13 cellular contexts compared by ENCODE assay signal in the genomic region with DNA sequence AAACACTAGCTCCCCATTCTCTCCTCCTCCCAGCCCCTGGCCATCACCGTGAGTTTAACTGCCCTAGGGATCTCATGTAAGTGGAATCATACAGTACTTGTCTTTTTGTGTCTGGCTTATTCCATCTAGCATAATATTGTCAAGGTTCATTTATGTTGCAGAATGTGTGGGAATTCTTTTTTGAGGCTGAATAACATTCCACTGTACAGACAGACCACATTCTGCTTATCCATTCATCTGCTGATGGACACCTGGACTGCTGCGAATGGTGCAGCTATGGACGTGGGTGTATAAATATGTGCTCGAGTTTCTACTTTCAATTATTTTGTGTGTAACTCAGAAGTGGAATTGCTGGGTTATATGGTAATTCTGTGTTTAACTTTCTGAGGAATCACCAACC.
A peak's percentile ranks its signal among the peaks of the same experiment; 100 is the strongest.
DNase-seq lines count a peak whose midpoint lies in the region; ATAC-seq and TF ChIP-seq lines count a peak whose summit lies in the region.
"Had no signal": no experiment of that assay in that cellular context is flagged by ENCODE, and none has a peak within 500 bp of the region (broad histone marks: within the 10 kb centered on the region; RNA-seq: fewer than 3 reads in every experiment).

No MANE protein-coding gene starts in this region.

- H3K4me3 ChIP-seq in AG10803 (ENCODE audit: low read length) (no peak overlapping the region), SJSA1 (no peak overlapping the region), brain microvascular endothelial cell (ENCODE audit: low read depth, low read length) (no peak overlapping the region)

- TF ChIP-seq CTCF in AG10803 (conservative IDR thresholded peaks at IDR 0.05; ENCODE audit: low read length) (no peak), brain microvascular endothelial cell (IDR thresholded peaks at IDR 0.05; ENCODE audit: low read depth, low read length, missing control alignments) (no peak)

- H3K27me3 ChIP-seq in SJSA1 (replicated peaks) (no peaks in the 10 kb centered on the region), brain microvascular endothelial cell (replicated peaks) (no peaks in the 10 kb centered on the region)

- H3K27ac ChIP-seq in SJSA1 (peak overlapping the region; percentile 100), brain microvascular endothelial cell (peak overlapping the region; percentile 91)

- no peak for ATAC-seq in GM21390 (IDR thresholded peaks at IDR 0.05; ENCODE audit: unreplicated experiment)

- DNase-seq in AG10803 (ENCODE audit: low read depth) (peak; percentile 38), SJSA1 (ENCODE audit: low read depth in 1 of 2, low spot score in 2 of 2) (peak in 1 of 2 experiments; percentile 57), brain microvascular endothelial cell (no peak), non-pigmented ciliary epithelial cell (ENCODE audit: low read depth) (peak; percentile 87), SIG-M5 (lab: John Stamatoyannopoulos, UW) (no peak), G401 (ENCODE audit: low spot score) (no peak), SHP77 (lab: John Stamatoyannopoulos, UW) (no peak)
- DNase-seq: CD4-positive, alpha-beta T cell; DMS79 treated with DMSO at 0.1 percent for 48 hours; GF-D8; NCI-H1417; NCI-H2171 had no signal

- in situ Hi-C loops in brain microvascular endothelial cell (cut with HindIII; ENCODE audit: low pct_ligation_motif_present, low sequenced_read_pairs) (no loop called here), G401 (cut with HindIII; ENCODE audit: low sequenced_read_pairs) (no loop called here)

- H3K36me3 ChIP-seq in SJSA1, result peaks cover 64% of the 10 kb centered on the region
- H3K36me3 ChIP-seq in brain microvascular endothelial cell (replicated peaks), result peaks cover 4% of the 10 kb centered on the region

- peaks cover 60% of the 10 kb centered on the region for H3K4me1 ChIP-seq in SJSA1 (replicated peaks)

- H3K9me3 ChIP-seq in SJSA1 (replicated peaks), result peaks cover 9% of the 10 kb centered on the region

Comparison
In these comparisons a context has a peak if more than half of its experiments do, and no peak if none do; other contexts are left out.
1. DNase-seq: peak in AG10803 (single experiment) and non-pigmented ciliary epithelial cell (single experiment); none in brain microvascular endothelial cell (single experiment), SIG-M5 (single experiment), G401 (single experiment) and SHP77 (0 of 2).